In genomic region chr2:217908544-217908943, GRCh38 we compare ENCODE assay signal across 25 cellular contexts.
A peak's percentile ranks its signal among the peaks of the same experiment; 100 is the strongest.
DNase-seq lines count a peak whose midpoint lies in the region; ATAC-seq and TF ChIP-seq lines count a peak whose summit lies in the region.
"Had no signal": no experiment of that assay in that cellular context is flagged by ENCODE, and none has a peak within 500 bp of the region (broad histone marks: within the 10 kb centered on the region; RNA-seq: fewer than 3 reads in every experiment).

No MANE protein-coding gene starts in this region.

- BruUV-seq in PC-3 (replicated peaks; lab: Mats Ljungman, UMichigan), result no TSS peak

- H3K36me3 ChIP-seq in adrenal gland (replicated peaks in 1 of 2) (peaks cover 0 to 19% of the 10 kb centered on the region in 2 donors), esophagus squamous epithelium (no peaks in the 10 kb centered on the region), ovary (no peaks in the 10 kb centered on the region), thyroid gland (peaks cover 0 to 4% of the 10 kb centered on the region in 2 donors), PC-3 (ENCODE audit: low read depth, low read length) (no peaks in the 10 kb centered on the region)

- TF ChIP-seq CTCF in adrenal gland (IDR thresholded peaks at IDR 0.05) (no peak), esophagus squamous epithelium (IDR thresholded peaks at IDR 0.05) (no peak), ovary (IDR thresholded peaks at IDR 0.05) (no peak), thyroid gland (IDR thresholded peaks at IDR 0.05) (no peak), PC-3 (conservative IDR thresholded peaks at IDR 0.05; ENCODE audit: low read depth, low read length) (no peak)

- POLR2A ChIA-PET in PC-3 (lab: Charles Lee; ENCODE audit: unreplicated experiment), result no interaction called here

- DNase-seq in adrenal gland, result no peak
- no peak for DNase-seq in esophagus squamous epithelium (lab: John Stamatoyannopoulos, UW)
- DNase-seq in ovary, result peak in 1 of 5 donors; percentile 18
- no peak for DNase-seq in thyroid gland
- no peak for DNase-seq in PC-3
- DNase-seq in COLO668 (lab: John Stamatoyannopoulos, UW; ENCODE audit: unreplicated experiment), result no peak
- no peak for DNase-seq in medulla oblongata (ENCODE audit: extremely low spot score)
- DNase-seq in cerebellar cortex (ENCODE audit: low spot score), result no peak
- DNase-seq: activated CD4-positive, alpha-beta T cell treated with anti-CD3 and anti-CD28 coated beads, Interleukin-2, amount 50 U/mL, for 48 hours; activated naive CD4-positive, alpha-beta T cell; amygdala; cerebellar nuclear complex; DMS153; GDM1; HFFc6; mesenchymal stem cell; MG63; natural killer cell; NCI-H146; NCI-H2171 treated with DMSO at 0.1 percent for 48 hours; NCI-H526 treated with DMSO at 0.1 percent for 48 hours; stimulated activated naive CD8-positive, alpha-beta T cell treated with anti-CD3 and anti-CD28 coated beads, Interleukin-15, Interleukin-2, amounts not matched to agents 100 U/mL and 50 U/mL, for 24 hours; T-helper 9 cell had no signal

- CTCF ChIA-PET in PC-3 (lab: Charles Lee), result no interaction called here

- no peak overlapping the region for H3K9ac ChIP-seq in PC-3 (ENCODE audit: low read length)

- H3K4me1 ChIP-seq in adrenal gland (replicated peaks in 1 of 2) (peaks cover 78 to 93% of the 10 kb centered on the region in 2 donors), esophagus squamous epithelium (peaks cover 51 to 100% (median 96%) of the 10 kb centered on the region in 3 donors), ovary (ENCODE audit: insufficient read depth) (peaks cover 66% of the 10 kb centered on the region), thyroid gland (peaks cover 79 to 100% of the 10 kb centered on the region in 2 donors), PC-3 (ENCODE audit: insufficient read depth, low read length) (no peaks in the 10 kb centered on the region)

- no peaks in the 10 kb centered on the region for H4K20me1 ChIP-seq in PC-3 (ENCODE audit: low read length)

- no peaks in the 10 kb centered on the region for H3K9me3 ChIP-seq in adrenal gland (replicated peaks in 1 of 3)
- H3K9me3 ChIP-seq in esophagus squamous epithelium, result no peaks in the 10 kb centered on the region
- no peaks in the 10 kb centered on the region for H3K9me3 ChIP-seq in ovary
- no peaks in the 10 kb centered on the region for H3K9me3 ChIP-seq in thyroid gland
- H3K9me3 ChIP-seq in PC-3 (ENCODE audit: low read length), result no peaks in the 10 kb centered on the region
- H3K9me3 ChIP-seq: MG63 had no signal

- no peak overlapping the region for H2AFZ ChIP-seq in PC-3 (ENCODE audit: low read length)

- no peaks in the 10 kb centered on the region for H3F3A ChIP-seq in PC-3 (ENCODE audit: low read length, unreplicated experiment)

- WGBS in adrenal gland, 4 donors, result 61 to 70% (median 64%) methylated on average over 4 to 8 of the region's 8 CpGs
- WGBS in esophagus squamous epithelium, 2 donors, result 46 to 70% methylated on average over 2 to 3 of the region's 8 CpGs
- WGBS in ovary, 3 donors, result 65 to 75% (median 73%) methylated on average over 8 of the region's 8 CpGs
- 79 to 84% methylated on average over 7 to 8 of the region's 8 CpGs for WGBS in thyroid gland, 2 donors

- intact Hi-C loops in adrenal gland (cut with DNase I), result no loop called here
- intact Hi-C loops in esophagus squamous epithelium (cut with DNase I), result no loop called here
- intact Hi-C loops in ovary (cut with DNase I), result loop anchor here in 1 of 4 donors (10.0 kb wide), 1 partner anchor 66 kb away; no protein-coding TSS in a partner anchor
- intact Hi-C loops in thyroid gland (cut with DNase I), result no loop called here
- intact Hi-C loops in PC-3 (cut with micrococcal nuclease), result no loop called here

- ATAC-seq in PC-3, result no peak
- ATAC-seq: natural killer cell; stimulated activated naive CD8-positive, alpha-beta T cell treated with anti-CD3 and anti-CD28 coated beads, Interleukin-15, Interleukin-2, amounts not matched to agents 100 U/mL and 50 U/mL, for 24 hours; WTC11 had no signal

- H3K27me3 ChIP-seq in adrenal gland, result no peaks in the 10 kb centered on the region
- H3K27me3 ChIP-seq in esophagus squamous epithelium, result no peaks in the 10 kb centered on the region
- no peaks in the 10 kb centered on the region for H3K27me3 ChIP-seq in ovary
- no peaks in the 10 kb centered on the region for H3K27me3 ChIP-seq in thyroid gland
- H3K27me3 ChIP-seq in PC-3 (ENCODE audit: low read length), result peaks cover 76% of the 10 kb centered on the region
- H3K27me3 ChIP-seq: MG63 had no signal

- TF ChIP-seq POLR2A in adrenal gland (IDR thresholded peaks at IDR 0.05) (no peak), esophagus squamous epithelium (IDR thresholded peaks at IDR 0.05) (no peak), ovary (IDR thresholded peaks at IDR 0.05) (no peak), thyroid gland (IDR thresholded peaks at IDR 0.05) (no peak)

- H3K4me2 ChIP-seq in PC-3 (ENCODE audit: low read length), result no peak overlapping the region

- TF ChIP-seq EP300 in ovary (IDR thresholded peaks at IDR 0.05), result no peak

- H3K79me2 ChIP-seq in PC-3 (ENCODE audit: low read length), result no peaks in the 10 kb centered on the region

- H3K4me3 ChIP-seq in adrenal gland (no peak overlapping the region), esophagus squamous epithelium (no peak overlapping the region), ovary (no peak overlapping the region), thyroid gland (replicated peaks in 1 of 3) (no peak overlapping the region), PC-3 (ENCODE audit: low read length) (no peak overlapping the region)
- H3K4me3 ChIP-seq: MG63 had no signal

- H3K9me2 ChIP-seq in PC-3 (replicated peaks; ENCODE audit: low read length), result no peaks in the 10 kb centered on the region

- H3K27ac ChIP-seq in adrenal gland (peak overlapping the region in 4 of 5 donors; percentile 40 to 98 (median 86)), esophagus squamous epithelium (peak overlapping the region; percentile 59 to 95 (median 92)), ovary (peak overlapping the region; percentile 45 to 62), thyroid gland (peak overlapping the region; percentile 96 to 100 (median 98)), PC-3 (ENCODE audit: low read length) (no peak overlapping the region)
- H3K27ac ChIP-seq: RWPE1 had no signal
